ENCODE assay signal across 16 cellular contexts in the genomic region with DNA sequence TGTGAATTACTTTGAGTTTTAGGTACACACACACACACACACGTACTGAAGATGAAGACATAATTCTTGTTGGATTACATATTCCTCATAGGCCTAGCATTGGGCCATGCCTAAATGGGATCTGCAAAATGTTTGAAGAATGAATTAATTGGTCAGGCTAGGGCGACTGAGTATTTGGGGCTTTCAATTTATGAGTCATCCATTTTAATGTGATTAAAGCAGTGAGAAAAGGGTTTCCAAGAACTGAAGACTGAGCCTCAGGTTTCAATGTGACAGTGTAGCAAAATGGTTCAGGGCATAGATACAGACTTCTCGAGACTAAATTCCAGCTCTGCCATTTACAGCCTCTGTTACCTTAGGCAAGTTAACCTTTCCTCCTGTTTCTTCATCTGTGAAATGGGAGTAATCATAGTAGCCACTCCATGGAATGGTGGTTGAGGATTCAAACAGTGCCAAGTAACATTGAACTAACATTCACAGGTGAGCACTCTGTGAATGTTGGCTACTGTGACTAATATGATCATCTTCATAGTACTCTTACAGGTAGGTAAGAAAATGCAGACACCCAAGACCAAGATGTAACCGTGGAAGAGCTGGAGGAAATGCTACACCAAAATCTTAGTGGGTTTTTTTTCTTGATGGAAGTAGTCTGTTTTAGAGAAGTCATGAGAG. TPM values are rescaled to one million over a fixed set of nuclear protein-coding genes. Genes with fewer than 3 reads are reported as not detected.
A peak's percentile ranks its signal among the peaks of the same experiment; 100 is the strongest.
DNase-seq lines count a peak whose midpoint lies in the region; ATAC-seq lines count a peak whose summit lies in the region.
"Had no signal": no experiment of that assay in that cellular context is flagged by ENCODE, and none has a peak within 500 bp of the region (broad histone marks: within the 10 kb centered on the region; RNA-seq: fewer than 3 reads in every experiment).

No MANE protein-coding gene starts in this region.

- peak; percentile 90 for ATAC-seq in activated T-cell treated with anti-CD3 and anti-CD28 coated beads, Interleukin-2, amount 50 U/mL, for 72 hours (replicated peaks in 1 of 2)
- ATAC-seq in HG02610 (IDR thresholded peaks at IDR 0.05; ENCODE audit: unreplicated experiment) (peak; percentile 78), HG02884 (IDR thresholded peaks at IDR 0.05; ENCODE audit: unreplicated experiment) (no peak)
- peak; percentile 82 to 90 for ATAC-seq in stimulated activated naive B cell treated with anti-CD40 and anti-IgM and Interleukin-4, amounts not matched to agents 10 μg/mL and 1 μg/mL and 100 μg/mL, for 72 hours (replicated peaks)
- ATAC-seq: gastrocnemius medialis, left colon had no signal

- peaks cover 15 to 18% of the 10 kb centered on the region in 2 donors for H3K36me3 Mint-ChIP-seq in activated T-cell treated with anti-CD3 and anti-CD28 coated beads, Interleukin-2, amount 50 U/mL, for 72 hours (ENCODE audit: insufficient read depth in 2 of 2)
- H3K36me3 Mint-ChIP-seq in activated T-helper 1 cell treated with anti-CD3 and anti-CD28 coated beads, Interleukin-12 subunit alpha, Interleukin-12 subunit beta, Interleukin-2, Interleukin-4 antibody, amounts not matched to agents 30 ng/mL and 10 ng/mL and 1 ng/mL, durations not matched to agents 14 hours and 24 hours and 36 hours (ENCODE audit: low read depth): peaks cover 47% of the 10 kb centered on the region
- peaks cover 28 to 68% of the 10 kb centered on the region in 2 donors for H3K36me3 Mint-ChIP-seq in stimulated activated naive B cell treated with anti-CD40 and anti-IgM and Interleukin-4, amounts not matched to agents 10 μg/mL and 1 μg/mL and 100 μg/mL, for 72 hours

- in situ Hi-C loops in G401 (cut with HindIII; ENCODE audit: low sequenced_read_pairs): no loop called here

- H3K9me3 Mint-ChIP-seq in activated T-cell treated with anti-CD3 and anti-CD28 coated beads, Interleukin-2, amount 50 U/mL, for 72 hours: peaks cover 5 to 10% of the 10 kb centered on the region in 2 donors
- H3K9me3 Mint-ChIP-seq in activated T-helper 1 cell treated with anti-CD3 and anti-CD28 coated beads, Interleukin-12 subunit alpha, Interleukin-12 subunit beta, Interleukin-2, Interleukin-4 antibody, amounts not matched to agents 30 ng/mL and 10 ng/mL and 1 ng/mL, durations not matched to agents 14 hours and 24 hours and 36 hours: peaks cover 21% of the 10 kb centered on the region
- H3K9me3 Mint-ChIP-seq in stimulated activated naive B cell treated with anti-CD40 and anti-IgM and Interleukin-4, amounts not matched to agents 10 μg/mL and 1 μg/mL and 100 μg/mL, for 72 hours: peaks cover 0 to 8% of the 10 kb centered on the region in 2 donors
- H3K9me3 Mint-ChIP-seq: CD4-positive, alpha-beta memory T cell had no signal

- peak in 1 of 2 donors; percentile 18 for DNase-seq in activated T-cell treated with anti-CD3 and anti-CD28 coated beads, Interleukin-2, amount 50 U/mL, for 72 hours
- DNase-seq in activated T-cell treated with anti-CD3 and anti-CD28 coated beads for 4 hours: no peak
- no peak for DNase-seq in activated T-helper 1 cell treated with anti-CD3 and anti-CD28 coated beads, Interleukin-12 subunit alpha, Interleukin-12 subunit beta, Interleukin-2, Interleukin-4 antibody, amounts not matched to agents 30 ng/mL and 10 ng/mL and 1 ng/mL, durations not matched to agents 14 hours and 24 hours and 36 hours (ENCODE audit: low spot score)
- no peak for DNase-seq in stimulated activated naive B cell treated with anti-CD40 and anti-IgM and Interleukin-4, amounts not matched to agents 10 μg/mL and 1 μg/mL and 100 μg/mL, for 72 hours
- no peak for DNase-seq in G401 (ENCODE audit: low spot score)
- DNase-seq in GF-D8 (lab: John Stamatoyannopoulos, UW): no peak
- DNase-seq: CD4-positive, alpha-beta memory T cell; dermis blood vessel endothelial cell; DMS79 treated with DMSO at 0.1 percent for 48 hours; gastrocnemius medialis; left colon; NCI-H187 treated with DMSO at 0.1 percent for 48 hours; NCI-H510A; retina had no signal

- peak overlapping the region; percentile 57 to 69 for H3K4me3 Mint-ChIP-seq in activated T-cell treated with anti-CD3 and anti-CD28 coated beads, Interleukin-2, amount 50 U/mL, for 72 hours
- H3K4me3 Mint-ChIP-seq in activated T-helper 1 cell treated with anti-CD3 and anti-CD28 coated beads, Interleukin-12 subunit alpha, Interleukin-12 subunit beta, Interleukin-2, Interleukin-4 antibody, amounts not matched to agents 30 ng/mL and 10 ng/mL and 1 ng/mL, durations not matched to agents 14 hours and 24 hours and 36 hours: no peak overlapping the region
- peak overlapping the region in 1 of 2 donors; percentile 29 for H3K4me3 Mint-ChIP-seq in stimulated activated naive B cell treated with anti-CD40 and anti-IgM and Interleukin-4, amounts not matched to agents 10 μg/mL and 1 μg/mL and 100 μg/mL, for 72 hours
- H3K4me3 Mint-ChIP-seq: CD4-positive, alpha-beta memory T cell had no signal

- H3K27ac Mint-ChIP-seq in activated T-cell treated with anti-CD3 and anti-CD28 coated beads, Interleukin-2, amount 50 U/mL, for 72 hours: peak overlapping the region; percentile 88
- H3K27ac Mint-ChIP-seq in activated T-helper 1 cell treated with anti-CD3 and anti-CD28 coated beads, Interleukin-12 subunit alpha, Interleukin-12 subunit beta, Interleukin-2, Interleukin-4 antibody, amounts not matched to agents 30 ng/mL and 10 ng/mL and 1 ng/mL, durations not matched to agents 14 hours and 24 hours and 36 hours: peak overlapping the region; percentile 18
- no peak overlapping the region for H3K27ac Mint-ChIP-seq in stimulated activated naive B cell treated with anti-CD40 and anti-IgM and Interleukin-4, amounts not matched to agents 10 μg/mL and 1 μg/mL and 100 μg/mL, for 72 hours

- H3K27me3 Mint-ChIP-seq in activated T-cell treated with anti-CD3 and anti-CD28 coated beads, Interleukin-2, amount 50 U/mL, for 72 hours (ENCODE audit: low read depth): no peaks in the 10 kb centered on the region
- no peaks in the 10 kb centered on the region for H3K27me3 Mint-ChIP-seq in activated T-helper 1 cell treated with anti-CD3 and anti-CD28 coated beads, Interleukin-12 subunit alpha, Interleukin-12 subunit beta, Interleukin-2, Interleukin-4 antibody, amounts not matched to agents 30 ng/mL and 10 ng/mL and 1 ng/mL, durations not matched to agents 14 hours and 24 hours and 36 hours (ENCODE audit: insufficient read depth)
- H3K27me3 Mint-ChIP-seq in stimulated activated naive B cell treated with anti-CD40 and anti-IgM and Interleukin-4, amounts not matched to agents 10 μg/mL and 1 μg/mL and 100 μg/mL, for 72 hours: no peaks in the 10 kb centered on the region
- H3K27me3 Mint-ChIP-seq: CD4-positive, alpha-beta memory T cell had no signal

- H3K4me1 Mint-ChIP-seq in activated T-cell treated with anti-CD3 and anti-CD28 coated beads, Interleukin-2, amount 50 U/mL, for 72 hours (ENCODE audit: low read depth): peaks cover 52% of the 10 kb centered on the region
- H3K4me1 Mint-ChIP-seq in activated T-helper 1 cell treated with anti-CD3 and anti-CD28 coated beads, Interleukin-12 subunit alpha, Interleukin-12 subunit beta, Interleukin-2, Interleukin-4 antibody, amounts not matched to agents 30 ng/mL and 10 ng/mL and 1 ng/mL, durations not matched to agents 14 hours and 24 hours and 36 hours (ENCODE audit: low read depth): peaks cover 47% of the 10 kb centered on the region
- peaks cover 30 to 54% of the 10 kb centered on the region in 2 donors for H3K4me1 Mint-ChIP-seq in stimulated activated naive B cell treated with anti-CD40 and anti-IgM and Interleukin-4, amounts not matched to agents 10 μg/mL and 1 μg/mL and 100 μg/mL, for 72 hours

- intact Hi-C loops in activated T-helper 1 cell treated with anti-CD3 and anti-CD28 coated beads, Interleukin-12 subunit alpha, Interleukin-12 subunit beta, Interleukin-2, Interleukin-4 antibody, amounts not matched to agents 30 ng/mL and 10 ng/mL and 1 ng/mL, durations not matched to agents 14 hours and 24 hours and 36 hours (cut with micrococcal nuclease): no loop called here

RNA-seq across cellular contexts. Expression of a gene that starts 7.6 kb away (rescaled TPM):
- total RNA-seq in activated T-cell treated with anti-CD3 and anti-CD28 coated beads, Interleukin-2, amount 50 U/mL, for 72 hours: 10 to 100 TPM; 22.3 to 27.7 TPM
- total RNA-seq in activated T-helper 1 cell treated with anti-CD3 and anti-CD28 coated beads, Interleukin-12 subunit alpha, Interleukin-12 subunit beta, Interleukin-2, Interleukin-4 antibody, amounts not matched to agents 30 ng/mL and 10 ng/mL and 1 ng/mL, durations not matched to agents 14 hours and 24 hours and 36 hours: 23.8 and 25.3 TPM in 2 replicates
- 4.9 and 10.8 TPM in 2 replicates for total RNA-seq in G401 (2014; rRNA removed; shearing (Covaris generic))
